24 cellular contexts compared by ENCODE assay signal in the genomic region with DNA sequence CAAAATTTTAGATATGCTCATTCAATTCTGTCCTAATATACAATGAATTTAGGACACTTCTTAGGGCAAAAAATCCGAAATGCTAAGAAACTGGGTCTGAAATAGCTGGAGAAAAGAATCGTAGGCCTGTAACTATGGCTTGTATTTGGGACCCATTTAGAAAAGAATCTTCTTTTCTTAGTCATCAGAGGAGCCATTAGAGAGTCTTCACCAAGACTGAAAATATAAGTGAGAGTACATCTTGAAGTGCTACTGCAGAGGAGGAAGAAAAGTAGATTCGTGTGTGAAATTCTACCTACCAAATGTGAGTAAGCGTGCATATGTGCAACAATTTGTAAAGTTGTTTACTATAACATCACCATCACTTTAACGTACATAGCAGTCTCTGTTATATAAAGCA. TPM values are rescaled to one million over a fixed set of nuclear protein-coding genes. Genes with fewer than 3 reads are reported as not detected.
DNase-seq lines count a peak whose midpoint lies in the region; ATAC-seq and TF ChIP-seq lines count a peak whose summit lies in the region.
"Had no signal": no experiment of that assay in that cellular context is flagged by ENCODE, and none has a peak within 500 bp of the region (broad histone marks: within the 10 kb centered on the region; RNA-seq: fewer than 3 reads in every experiment).

No MANE protein-coding gene starts in this region.

- H3K36me3 Mint-ChIP-seq in neural progenitor cell: no peaks in the 10 kb centered on the region
- H3K36me3 Mint-ChIP-seq: IgD-negative memory B cell had no signal

- H3F3A ChIP-seq in neural progenitor cell (ENCODE audit: low read depth): peaks cover 27% of the 10 kb centered on the region

- H3K9ac ChIP-seq in neural progenitor cell: no peak overlapping the region
- H3K9ac ChIP-seq: BLaER1 treated with 17β-estradiol and CSF1 and Interleukin-3, amounts not matched to agents 10 nM and 100 nM; KMS-11 had no signal

- peak; percentile 41 for ATAC-seq in GM18867 (IDR thresholded peaks at IDR 0.05; ENCODE audit: unreplicated experiment)
- peak; percentile 64 for ATAC-seq in GM21390 (IDR thresholded peaks at IDR 0.05; ENCODE audit: unreplicated experiment)
- ATAC-seq in HG02973 (IDR thresholded peaks at IDR 0.05; ENCODE audit: unreplicated experiment): peak; percentile 39
- no peak for ATAC-seq in GM18909 (IDR thresholded peaks at IDR 0.05; ENCODE audit: poor library complexity, unreplicated experiment)
- no peak for ATAC-seq in upper lobe of left lung (ENCODE audit: low FRiP score in 2 of 2)
- ATAC-seq: A549 had no signal

- no peaks in the 10 kb centered on the region for H3K27me3 ChIP-seq in neural progenitor cell
- no peaks in the 10 kb centered on the region for H3K27me3 ChIP-seq in upper lobe of left lung

- no peaks in the 10 kb centered on the region for H4K20me1 ChIP-seq in neural progenitor cell (ENCODE audit: low read depth)
- H4K20me1 ChIP-seq: BLaER1 treated with 17β-estradiol and CSF1 and Interleukin-3, amounts not matched to agents 10 nM and 100 nM had no signal

- H3K27ac Mint-ChIP-seq in neural progenitor cell: peak overlapping the region; percentile 54
- H3K27ac Mint-ChIP-seq: CD4-positive, alpha-beta T cell; IgD-negative memory B cell had no signal

- no peaks in the 10 kb centered on the region for H3K79me2 ChIP-seq in neural progenitor cell (ENCODE audit: low read depth)

- TF ChIP-seq CTCF in neural progenitor cell (IDR thresholded peaks at IDR 0.05): no peak
- TF ChIP-seq CTCF in upper lobe of left lung (IDR thresholded peaks at IDR 0.05): no peak

- no peak overlapping the region for H3K4me3 Mint-ChIP-seq in neural progenitor cell
- H3K4me3 Mint-ChIP-seq: CD4-positive, alpha-beta T cell; IgD-negative memory B cell had no signal

- H2AFZ ChIP-seq in neural progenitor cell (replicated peaks): no peak overlapping the region

- no peaks in the 10 kb centered on the region for H3K36me3 ChIP-seq in neural progenitor cell
- H3K36me3 ChIP-seq in upper lobe of left lung: no peaks in the 10 kb centered on the region
- H3K36me3 ChIP-seq: BLaER1 treated with 17β-estradiol and CSF1 and Interleukin-3, amounts not matched to agents 10 nM and 100 nM had no signal

- H3K4me3 ChIP-seq in neural progenitor cell: no peak overlapping the region
- H3K4me3 ChIP-seq in upper lobe of left lung: no peak overlapping the region
- H3K4me3 ChIP-seq: A549; BLaER1 treated with 17β-estradiol and CSF1 and Interleukin-3, amounts not matched to agents 10 nM and 100 nM; SK-N-MC had no signal

- DNase-seq in neural progenitor cell (ENCODE audit: low spot score): no peak
- no peak for DNase-seq in putamen (ENCODE audit: low spot score)
- no peak for DNase-seq in upper lobe of left lung
- DNase-seq: AML-193; CD4-positive, alpha-beta T cell; NCI-H1092 treated with DMSO at 0.1 percent for 48 hours; NCI-H1436; NCI-H187; NCI-H2171 treated with DMSO at 0.1 percent for 48 hours; NCI-H345; NCI-H524; NCI-H748 treated with DMSO at 0.1 percent for 48 hours; SIG-M5 had no signal

- whole genome bisulfite sequencing in upper lobe of left lung, 2 donors: 86 to 95% methylated on average over 5 of the region's 5 CpGs

- H3K27me3 Mint-ChIP-seq in neural progenitor cell (ENCODE audit: insufficient read depth, low read depth): no peaks in the 10 kb centered on the region
- H3K27me3 Mint-ChIP-seq: CD4-positive, alpha-beta T cell; IgD-negative memory B cell had no signal

- no peak for TF ChIP-seq EP300 in upper lobe of left lung (IDR thresholded peaks at IDR 0.05)

- H3K27ac ChIP-seq in neural progenitor cell: no peak overlapping the region
- no peak overlapping the region for H3K27ac ChIP-seq in upper lobe of left lung
- H3K27ac ChIP-seq: A549; BLaER1 treated with 17β-estradiol and CSF1 and Interleukin-3, amounts not matched to agents 10 nM and 100 nM; HL-60; KMS-11; SK-N-MC had no signal

- H3K4me1 Mint-ChIP-seq in neural progenitor cell: peaks cover 40% of the 10 kb centered on the region
- H3K4me1 Mint-ChIP-seq: IgD-negative memory B cell had no signal

- no peak for TF ChIP-seq POLR2A in upper lobe of left lung (IDR thresholded peaks at IDR 0.05)

- H3K9me3 Mint-ChIP-seq in neural progenitor cell: no peaks in the 10 kb centered on the region
- H3K9me3 Mint-ChIP-seq: CD4-positive, alpha-beta T cell had no signal

- no peaks in the 10 kb centered on the region for H3K9me3 ChIP-seq in neural progenitor cell (ENCODE audit: low read depth)
- no peaks in the 10 kb centered on the region for H3K9me3 ChIP-seq in upper lobe of left lung
- H3K9me3 ChIP-seq: A549; BLaER1 treated with 17β-estradiol and CSF1 and Interleukin-3, amounts not matched to agents 10 nM and 100 nM had no signal

- no peak overlapping the region for H3K4me2 ChIP-seq in neural progenitor cell
- H3K4me2 ChIP-seq: A549; BLaER1 treated with 17β-estradiol and CSF1 and Interleukin-3, amounts not matched to agents 10 nM and 100 nM had no signal

- H3K4me1 ChIP-seq in neural progenitor cell: peaks cover 69% of the 10 kb centered on the region
- H3K4me1 ChIP-seq in upper lobe of left lung: peaks cover 6 to 17% (median 11%) of the 10 kb centered on the region in 4 donors
- H3K4me1 ChIP-seq: A549 had no signal

RNA-seq across cellular contexts. Expression of a gene that starts 8.8 kb away (rescaled TPM):
- 18.6 and 27.6 TPM in 2 replicates for total RNA-seq in neural progenitor cell (ENCODE audit: low replicate concordance)
- total RNA-seq in upper lobe of left lung: 10 to 100 TPM in 1 of 6 donors, 1 to 10 TPM in 5; 4.7 to 10.5 (median 6.7) TPM
- total RNA-seq: T-helper 1 cell treated with Interleukin-12 subunit alpha and Interleukin-12 subunit beta and Interleukin-4 antibody, amounts not matched to agents 30 ng/mL and 1 ng/mL, for 36 hours had no signal

Comparison
In these comparisons a context has a peak if more than half of its experiments do, and no peak if none do; other contexts are left out.
1. ATAC-seq: peak in GM18867 (single experiment), GM21390 (single experiment) and HG02973 (single experiment); none in GM18909 (single experiment) and upper lobe of left lung (0 of 2).